23 cellular contexts compared by ENCODE assay signal in genomic region chr13:40139896-40140520, GRCh38.
"Had no signal": no experiment of that assay in that cellular context is flagged by ENCODE, and none has a peak within 500 bp of the region (broad histone marks: within the 10 kb centered on the region; RNA-seq: fewer than 3 reads in every experiment).

No MANE protein-coding gene starts in this region.

- FAIRE-seq: islet of Langerhans, pancreas had no signal

- H3K27me3 ChIP-seq: pancreas, sigmoid colon, spleen, testis, uterus had no signal

- H3K9me3 ChIP-seq: pancreas, psoas muscle, sigmoid colon, spleen, testis, uterus had no signal

- H3K27ac ChIP-seq: coronary artery, foreskin keratinocyte, pancreas, psoas muscle, sigmoid colon, spleen, testis, uterus, VCaP had no signal

- H3K27me3 Mint-ChIP-seq: activated CD4-positive, alpha-beta memory T cell treated with anti-CD3 and anti-CD28 coated beads for 36 hours; activated CD4-positive, alpha-beta T cell treated with anti-CD3 and anti-CD28 coated beads, Interleukin-2, amount 10 ng/mL, durations not matched to agents 24 days and 14 days; activated naive CD8-positive, alpha-beta T cell; activated T-cell treated with anti-CD3 and anti-CD28 coated beads, Interleukin-2, amount 50 U/mL, for 24 hours; effector memory CD8-positive, alpha-beta T cell had no signal

- H3K27ac Mint-ChIP-seq: activated CD4-positive, alpha-beta memory T cell treated with anti-CD3 and anti-CD28 coated beads for 36 hours; activated CD4-positive, alpha-beta T cell treated with anti-CD3 and anti-CD28 coated beads, Interleukin-2, amount 10 ng/mL, durations not matched to agents 24 days and 14 days; activated naive CD8-positive, alpha-beta T cell; activated T-cell treated with anti-CD3 and anti-CD28 coated beads, Interleukin-2, amount 50 U/mL, for 24 hours; brain; effector memory CD8-positive, alpha-beta T cell; type B pancreatic cell had no signal

- H3K9me3 Mint-ChIP-seq: activated CD4-positive, alpha-beta memory T cell treated with anti-CD3 and anti-CD28 coated beads for 36 hours; activated T-cell treated with anti-CD3 and anti-CD28 coated beads, Interleukin-2, amount 50 U/mL, for 24 hours; effector memory CD8-positive, alpha-beta T cell; type B pancreatic cell had no signal

- H3K36me3 ChIP-seq: pancreas, sigmoid colon, spleen, uterus had no signal

- H3K4me3 Mint-ChIP-seq: activated CD4-positive, alpha-beta memory T cell treated with anti-CD3 and anti-CD28 coated beads for 36 hours; activated CD4-positive, alpha-beta T cell treated with anti-CD3 and anti-CD28 coated beads, Interleukin-2, amount 10 ng/mL, durations not matched to agents 24 days and 14 days; activated naive CD8-positive, alpha-beta T cell; activated T-cell treated with anti-CD3 and anti-CD28 coated beads, Interleukin-2, amount 50 U/mL, for 24 hours; brain; effector memory CD8-positive, alpha-beta T cell; naive thymus-derived CD4-positive, alpha-beta T cell; type B pancreatic cell had no signal

- H3K36me3 Mint-ChIP-seq: activated CD4-positive, alpha-beta memory T cell treated with anti-CD3 and anti-CD28 coated beads for 36 hours; activated naive CD8-positive, alpha-beta T cell; brain; type B pancreatic cell had no signal

- DNase-seq: activated CD4-positive, alpha-beta memory T cell treated with anti-CD3 and anti-CD28 coated beads for 36 hours; activated CD4-positive, alpha-beta T cell treated with anti-CD3 and anti-CD28 coated beads, Interleukin-2, amount 10 ng/mL, durations not matched to agents 24 days and 14 days; activated CD8-positive, alpha-beta memory T cell treated with anti-CD3 and anti-CD28 coated beads, Interleukin-2, amount 50 U/mL, for 48 hours; activated T-cell treated with anti-CD3 and anti-CD28 coated beads, Interleukin-2, amount 50 U/mL, for 24 hours; aorta; effector memory CD8-positive, alpha-beta T cell; foreskin keratinocyte; left ventricle myocardium superior; mammary epithelial cell; naive thymus-derived CD4-positive, alpha-beta T cell; pancreas; psoas muscle; sigmoid colon; spleen; stimulated activated naive CD4-positive, alpha-beta T cell; testis; uterus had no signal

- H3K4me3 ChIP-seq: coronary artery, pancreas, psoas muscle, sigmoid colon, spleen, testis, uterus had no signal

- ATAC-seq: effector memory CD8-positive, alpha-beta T cell; foreskin keratinocyte; left ventricle myocardium superior; naive thymus-derived CD4-positive, alpha-beta T cell; psoas muscle had no signal

- H3K4me1 ChIP-seq: foreskin keratinocyte, pancreas, psoas muscle, sigmoid colon, spleen, uterus had no signal

- H3K4me1 Mint-ChIP-seq: brain had no signal
